9 cellular contexts compared by ENCODE assay signal in genomic region chrX:153793291-153793690, GRCh38. TPM values are rescaled to one million over a fixed set of nuclear protein-coding genes. Genes with fewer than 3 reads are reported as not detected.
A peak's percentile ranks its signal among the peaks of the same experiment; 100 is the strongest.
DNase-seq lines count a peak whose midpoint lies in the region; ATAC-seq and TF ChIP-seq lines count a peak whose summit lies in the region.
"Had no signal": no experiment of that assay in that cellular context is flagged by ENCODE, and none has a peak within 500 bp of the region (broad histone marks: within the 10 kb centered on the region; RNA-seq: fewer than 3 reads in every experiment).

No MANE protein-coding gene starts in this region.

- H3K79me2 ChIP-seq in parathyroid adenoma = peaks cover 18% of the 10 kb centered on the region

- no peak for TF ChIP-seq CTCF in Peyer's patch (IDR thresholded peaks at IDR 0.05)
- TF ChIP-seq CTCF in epithelial cell of proximal tubule (conservative IDR thresholded peaks at IDR 0.05; ENCODE audit: low read depth, low read length) = no peak
- TF ChIP-seq CTCF in parathyroid adenoma (IDR thresholded peaks at IDR 0.05) = no peak

- TF ChIP-seq POLR2A in Peyer's patch (IDR thresholded peaks at IDR 0.05) = peak; percentile 24 to 35

- peak overlapping the region; percentile 63 to 83 (median 68) for H3K4me3 ChIP-seq in Peyer's patch
- H3K4me3 ChIP-seq in epithelial cell of proximal tubule (ENCODE audit: low read depth, low read length) = peak overlapping the region; percentile 69
- peak overlapping the region; percentile 83 for H3K4me3 ChIP-seq in parathyroid adenoma (ENCODE audit: low read depth, low read length)

- H2AFZ ChIP-seq in parathyroid adenoma = peak overlapping the region; percentile 83

- H3K36me3 ChIP-seq in ES-I3 (ENCODE audit: insufficient read depth, low read length) = peaks cover 5% of the 10 kb centered on the region
- peaks cover 0 to 29% (median 0%) of the 10 kb centered on the region in 3 donors for H3K36me3 ChIP-seq in Peyer's patch
- no peaks in the 10 kb centered on the region for H3K36me3 ChIP-seq in parathyroid adenoma (ENCODE audit: control insufficient read depth, insufficient read depth, low read length)

- H3K4me1 ChIP-seq in ES-I3 (ENCODE audit: insufficient read depth, low read length) (no peaks in the 10 kb centered on the region), Peyer's patch (peaks cover 0 to 20% (median 0%) of the 10 kb centered on the region in 4 donors), parathyroid adenoma (no peaks in the 10 kb centered on the region)

- ATAC-seq in GM19455 (IDR thresholded peaks at IDR 0.05; ENCODE audit: unreplicated experiment) = no peak

- H3K27me3 ChIP-seq in Peyer's patch (no peaks in the 10 kb centered on the region), parathyroid adenoma (ENCODE audit: control insufficient read depth, insufficient read depth, low read length) (no peaks in the 10 kb centered on the region)

- H3K9me3 ChIP-seq in ES-I3 (ENCODE audit: control insufficient read depth, insufficient read depth, low read length) (no peaks in the 10 kb centered on the region), Peyer's patch (peaks cover 0 to 4% (median 0%) of the 10 kb centered on the region in 4 donors), parathyroid adenoma (ENCODE audit: control insufficient read depth, low read length) (no peaks in the 10 kb centered on the region)

- peak overlapping the region; percentile 88 to 97 (median 94) for H3K27ac ChIP-seq in Peyer's patch
- H3K27ac ChIP-seq in parathyroid adenoma = peak overlapping the region; percentile 96

- DNase-seq in Peyer's patch (no peak), epithelial cell of proximal tubule (ENCODE audit: low read depth) (no peak), hepatic stellate cell (ENCODE audit: low spot score) (no peak), cerebellar nuclear complex (lab: John Stamatoyannopoulos, UW) (no peak)
- DNase-seq in effector CD8-positive, alpha-beta T cell (lab: John Stamatoyannopoulos, UW) = no peak

- peak overlapping the region; percentile 81 for H3K4me2 ChIP-seq in parathyroid adenoma (ENCODE audit: low read length)

- H3K9ac ChIP-seq in ES-I3 (ENCODE audit: low read depth, low read length) (peak overlapping the region; percentile 89; the same call in 1 of the 2 replicates), parathyroid adenoma (peak overlapping the region; percentile 35)

RNA-seq across cellular contexts. Expression of gene IDH3G, which starts 0.9 kb away (rescaled TPM):
- 100 to 1,000 TPM; 108 to 153 (median 126) TPM for total RNA-seq in Peyer's patch
- total RNA-seq in epithelial cell of proximal tubule = 62.2 and 91.4 TPM in 2 replicates

RNA-seq across cellular contexts. Expression of gene SSR4, which starts 1.2 kb away (rescaled TPM):
- total RNA-seq in Peyer's patch = 100 to 1,000 TPM in 1 of 4 donors, 10 to 100 TPM in 3; 90.0 to 113 (median 96.4) TPM
- total RNA-seq in epithelial cell of proximal tubule = 128 and 239 TPM in 2 replicates

RNA-seq across cellular contexts. Expression of gene SRPK3, which starts 12.4 kb away (rescaled TPM):
- total RNA-seq in Peyer's patch (1 to 10 TPM in 1 of 4 donors, not detected in 3; 1.7 TPM), epithelial cell of proximal tubule (0.17 TPM in 1 of 2 replicates, not detected in the other)
- total RNA-seq: T-helper 2 cell treated with Interferon-gamma antibody and Interleukin-4, amounts not matched to agents 100 ng/mL and 5 ng/mL, for 36 hours had no signal

RNA-seq across cellular contexts. Expression of gene PLXNB3, which starts 29.2 kb away (rescaled TPM):
- total RNA-seq in Peyer's patch (10 to 100 TPM in 1 of 4 donors, 1 to 10 TPM in 3; 2.7 to 25.6 (median 7.6) TPM), epithelial cell of proximal tubule (2.9 and 7.4 TPM in 2 replicates)

RNA-seq across cellular contexts. Expression of gene PDZD4, which starts 37.1 kb away (rescaled TPM):
- 1 to 10 TPM; 1.2 to 8.3 (median 2.4) TPM for total RNA-seq in Peyer's patch
- under 0.01 and 0.17 TPM in 2 replicates for total RNA-seq in epithelial cell of proximal tubule
